ENCODE assay signal across 8 cellular contexts in the genomic region with DNA sequence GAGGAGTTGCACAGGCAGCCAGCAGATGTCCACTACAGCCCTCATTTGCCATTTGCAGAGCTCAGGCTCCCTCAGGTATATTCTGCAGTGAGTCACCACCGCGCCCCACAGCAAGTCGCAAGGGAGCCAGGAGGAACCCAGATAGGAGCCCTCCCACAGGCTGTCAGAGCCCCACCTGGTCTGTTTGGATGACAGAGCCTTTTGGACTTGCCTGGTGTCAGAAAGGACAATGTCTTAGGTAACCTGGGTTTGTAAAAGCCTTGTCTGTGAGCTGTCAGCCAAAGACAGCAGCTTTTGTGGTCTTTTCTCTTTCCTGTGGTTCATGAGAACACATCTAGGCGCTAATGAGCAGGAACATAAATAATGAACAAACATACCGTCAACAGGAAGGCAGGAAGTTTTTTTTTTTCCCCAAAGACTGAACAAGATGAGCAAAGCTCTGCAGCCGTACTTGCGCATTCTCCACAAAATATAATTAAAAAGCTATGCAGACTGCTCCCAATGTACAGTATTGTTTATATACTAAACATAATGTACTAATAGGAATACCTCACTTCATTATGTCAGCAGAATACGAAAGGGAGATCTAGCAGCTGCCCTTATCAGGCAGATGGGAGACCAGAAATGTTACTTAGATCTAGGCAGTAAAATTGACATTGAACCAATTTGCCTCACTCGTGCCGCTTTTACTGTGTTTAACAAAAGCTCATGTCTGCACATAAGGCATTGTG.
DNase-seq lines count a peak whose midpoint lies in the region; ATAC-seq and TF ChIP-seq lines count a peak whose summit lies in the region.

No MANE protein-coding gene starts in this region.

- peak overlapping the region; percentile 45 for H3K4me3 Mint-ChIP-seq in activated T-cell treated with anti-CD3 and anti-CD28 coated beads, Interleukin-2, amount 50 U/mL, for 4 hours
- no peak overlapping the region for H3K4me3 Mint-ChIP-seq in type B pancreatic cell

- H3K27me3 Mint-ChIP-seq in activated T-cell treated with anti-CD3 and anti-CD28 coated beads, Interleukin-2, amount 50 U/mL, for 4 hours (ENCODE audit: low read depth), result no peaks in the 10 kb centered on the region
- H3K27me3 Mint-ChIP-seq in type B pancreatic cell, result no peaks in the 10 kb centered on the region

- H3K9me3 Mint-ChIP-seq in activated T-cell treated with anti-CD3 and anti-CD28 coated beads, Interleukin-2, amount 50 U/mL, for 4 hours, result no peaks in the 10 kb centered on the region
- no peaks in the 10 kb centered on the region for H3K9me3 Mint-ChIP-seq in type B pancreatic cell

- peaks cover 41% of the 10 kb centered on the region for H3K4me1 Mint-ChIP-seq in activated T-cell treated with anti-CD3 and anti-CD28 coated beads, Interleukin-2, amount 50 U/mL, for 4 hours (ENCODE audit: low read depth)
- H3K4me1 Mint-ChIP-seq in type B pancreatic cell (ENCODE audit: unreplicated experiment), result peaks cover 23% of the 10 kb centered on the region

- TF ChIP-seq CTCF in type B pancreatic cell (conservative IDR thresholded peaks at IDR 0.05), result no peak

- ATAC-seq in activated T-cell treated with anti-CD3 and anti-CD28 coated beads, Interleukin-2, amount 50 U/mL, for 4 hours, result peak; percentile 55 to 77

- peak; percentile 53 for DNase-seq in activated naive CD4-positive, alpha-beta T cell treated with Interleukin-2 at 50 U/mL for 16 hours
- DNase-seq in activated naive CD4-positive, alpha-beta T cell treated with anti-CD3 and anti-CD28 coated beads, Interleukin-2, amount 50 U/mL, for 16 hours, result no peak
- peak; percentile 45 for DNase-seq in activated T-cell treated with anti-CD3 and anti-CD28 coated beads, Interleukin-2, amount 50 U/mL, for 4 hours
- DNase-seq in mucosa of gallbladder (ENCODE audit: low spot score), result peak; percentile 31
- DNase-seq in type B pancreatic cell (ENCODE audit: extremely low spot score, unreplicated experiment), result no peak
- DNase-seq in NCI-H510A (lab: John Stamatoyannopoulos, UW), result no peak
- no peak for DNase-seq in AML-193 (lab: John Stamatoyannopoulos, UW)
- no peak for DNase-seq in AG08396 (ENCODE audit: low spot score)

- no peaks in the 10 kb centered on the region for H3K36me3 Mint-ChIP-seq in activated T-cell treated with anti-CD3 and anti-CD28 coated beads, Interleukin-2, amount 50 U/mL, for 4 hours (ENCODE audit: insufficient read depth)
- no peaks in the 10 kb centered on the region for H3K36me3 Mint-ChIP-seq in type B pancreatic cell

- H3K27ac Mint-ChIP-seq in type B pancreatic cell, result peak overlapping the region; percentile 24

Comparison
In these comparisons a context has a peak if more than half of its experiments do, and no peak if none do; other contexts are left out.
1. DNase-seq: peak in activated naive CD4-positive, alpha-beta T cell treated with Interleukin-2 at 50 U/mL for 16 hours (single experiment), activated T-cell treated with anti-CD3 and anti-CD28 coated beads, Interleukin-2, amount 50 U/mL, for 4 hours (single experiment) and mucosa of gallbladder (single experiment); none in activated naive CD4-positive, alpha-beta T cell treated with anti-CD3 and anti-CD28 coated beads, Interleukin-2, amount 50 U/mL, for 16 hours (single experiment), type B pancreatic cell (single experiment), NCI-H510A (single experiment), AML-193 (0 of 2) and AG08396 (single experiment).